ENCODE assay signal across 24 cellular contexts in genomic region chr5:96243203-96243602, GRCh38.
A peak's percentile ranks its signal among the peaks of the same experiment; 100 is the strongest.
DNase-seq lines count a peak whose midpoint lies in the region; ATAC-seq and TF ChIP-seq lines count a peak whose summit lies in the region.
"Had no signal": no experiment of that assay in that cellular context is flagged by ENCODE, and none has a peak within 500 bp of the region (broad histone marks: within the 10 kb centered on the region; RNA-seq: fewer than 3 reads in every experiment).

No MANE protein-coding gene starts in this region.

- no peaks in the 10 kb centered on the region for H3K27me3 ChIP-seq in osteoblast (ENCODE audit: insufficient read depth, low read length)
- H3K27me3 ChIP-seq: BLaER1, pancreas, SJSA1 had no signal

- H2AFZ ChIP-seq in osteoblast (ENCODE audit: low read length), result no peak overlapping the region

- ATAC-seq in GM18907 (IDR thresholded peaks at IDR 0.05; ENCODE audit: unreplicated experiment) (no peak), GM21786 (IDR thresholded peaks at IDR 0.05; ENCODE audit: unreplicated experiment) (no peak)
- ATAC-seq: activated T-cell treated with anti-CD3 and anti-CD28 coated beads, Interleukin-2, amount 50 U/mL, for 4 hours; HCT116; mucosa of descending colon; stimulated activated naive CD8-positive, alpha-beta T cell treated with anti-CD3 and anti-CD28 coated beads, Interleukin-15, Interleukin-2, amounts not matched to agents 100 U/mL and 50 U/mL, for 24 hours had no signal

- no peaks in the 10 kb centered on the region for H3K36me3 ChIP-seq in osteoblast (ENCODE audit: insufficient read depth, low read length)
- H3K36me3 ChIP-seq: BLaER1, pancreas, SJSA1 had no signal

- TF ChIP-seq CTCF in osteoblast (IDR thresholded peaks at IDR 0.05; ENCODE audit: extremely low read depth, low read depth, low read length), result no peak

- H3K4me2 ChIP-seq in osteoblast (ENCODE audit: insufficient read depth, low read length), result peak overlapping the region; percentile 15
- H3K4me2 ChIP-seq: BLaER1 had no signal

- no peaks in the 10 kb centered on the region for H3K79me2 ChIP-seq in osteoblast (ENCODE audit: insufficient read depth, low read length)

- H3K4me3 ChIP-seq in osteoblast (ENCODE audit: insufficient read depth, low read length), result no peak overlapping the region
- H3K4me3 ChIP-seq: BLaER1, mucosa of descending colon, pancreas, SJSA1 had no signal

- DNase-seq in EH (ENCODE audit: low read depth), result peak; percentile 84
- DNase-seq in NCI-H526 treated with DMSO at 0.1 percent for 48 hours (lab: John Stamatoyannopoulos, UW), result peak; percentile 23
- peak; percentile 81 for DNase-seq in dedifferentiated amniotic fluid mesenchymal stem cell (ENCODE audit: extremely low spot score)
- DNase-seq in osteoblast (ENCODE audit: insufficient read length, low spot score, missing footprints), result no peak
- no peak for DNase-seq in T-helper 9 cell
- no peak for DNase-seq in caudate nucleus (lab: John Stamatoyannopoulos, UW)
- DNase-seq: ACHN; activated CD4-positive, CD25-positive, alpha-beta regulatory T cell; activated T-cell treated with anti-CD3 and anti-CD28 coated beads, Interleukin-2, amount 50 U/mL, for 4 hours; central memory CD4-positive, alpha-beta T cell; dermis blood vessel endothelial cell; DMS153; endodermal cell; mucosa of descending colon; NCI-H446; NCI-H82; pancreas; stimulated activated CD4-positive, alpha-beta T cell treated with anti-CD3 and anti-CD28 coated beads, Interleukin-1b, Interleukin-23, amount 100 ng/mL, for 48 hours; stimulated activated naive CD8-positive, alpha-beta T cell treated with anti-CD3 and anti-CD28 coated beads, Interleukin-15, Interleukin-2, amounts not matched to agents 100 U/mL and 50 U/mL, for 24 hours had no signal

- no peaks in the 10 kb centered on the region for H4K20me1 ChIP-seq in osteoblast (ENCODE audit: insufficient read depth, low read length)
- H4K20me1 ChIP-seq: BLaER1 had no signal

- no peaks in the 10 kb centered on the region for H3K9me3 ChIP-seq in osteoblast (ENCODE audit: low read depth, low read length)
- H3K9me3 ChIP-seq: BLaER1, mucosa of descending colon, pancreas, SJSA1 had no signal

- peaks cover 50% of the 10 kb centered on the region for H3K4me1 ChIP-seq in osteoblast (ENCODE audit: insufficient read depth, low read length)

- H3K27ac ChIP-seq in osteoblast (ENCODE audit: low read depth, low read length) (peak overlapping the region; percentile 62), caudate nucleus (ENCODE audit: low read depth, low read length) (no peak overlapping the region)
- H3K27ac ChIP-seq: BLaER1, SJSA1 had no signal

Comparison
In these comparisons a context has a peak if more than half of its experiments do, and no peak if none do; other contexts are left out.
1. DNase-seq: peak in EH (single experiment), NCI-H526 treated with DMSO at 0.1 percent for 48 hours (single experiment) and dedifferentiated amniotic fluid mesenchymal stem cell (single experiment); none in osteoblast (single experiment), T-helper 9 cell (single experiment) and caudate nucleus (0 of 61).